In the genomic region with DNA sequence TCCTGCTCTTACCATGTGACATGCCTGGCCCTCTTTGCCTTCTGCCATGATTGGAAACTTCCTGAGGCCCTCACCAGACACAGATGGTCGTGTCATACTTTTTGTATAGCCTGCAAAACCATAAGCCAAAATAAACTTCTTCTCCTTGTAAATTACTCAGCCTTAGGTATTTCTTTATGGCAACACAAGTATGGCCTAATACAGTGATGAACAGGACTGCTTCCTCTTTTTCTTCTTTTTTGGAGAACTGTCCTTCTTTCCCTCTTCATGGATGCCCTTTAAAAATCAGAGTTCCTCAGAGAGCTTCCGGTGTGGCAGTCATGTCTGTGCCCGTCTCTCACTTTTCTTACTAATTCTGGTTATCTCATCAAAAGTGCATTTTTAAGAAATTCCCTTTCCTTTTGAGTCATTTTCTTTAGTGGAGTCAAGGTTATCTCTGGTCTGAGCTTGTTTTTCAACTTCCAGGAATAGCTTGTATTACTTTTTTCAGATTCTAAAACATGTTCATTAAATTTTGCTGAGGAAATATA, we compare ENCODE assay signal across 12 cellular contexts. TPM values are rescaled to one million over a fixed set of nuclear protein-coding genes. Genes with fewer than 3 reads are reported as not detected.
DNase-seq lines count a peak whose midpoint lies in the region; ATAC-seq and TF ChIP-seq lines count a peak whose summit lies in the region.
"Had no signal": no experiment of that assay in that cellular context is flagged by ENCODE, and none has a peak within 500 bp of the region (broad histone marks: within the 10 kb centered on the region; RNA-seq: fewer than 3 reads in every experiment).

No MANE protein-coding gene starts in this region.

- DNase-seq in heart left ventricle (no peak), cardiac septum (ENCODE audit: low spot score) (no peak), fibroblast of pulmonary artery (ENCODE audit: low read depth) (peak; percentile 49), upper lobe of right lung (no peak), SW480 (ENCODE audit: low spot score) (no peak), COLO829 (ENCODE audit: low spot score) (no peak), GM10266 (ENCODE audit: extremely low spot score) (no peak)
- DNase-seq: C1 segment of cervical spinal cord, NCI-H1694 treated with DMSO at 0.1 percent for 48 hours had no signal

- H3K27me3 ChIP-seq in heart left ventricle (no peaks in the 10 kb centered on the region), upper lobe of right lung (no peaks in the 10 kb centered on the region)
- H3K27me3 ChIP-seq: pancreas had no signal

- intact Hi-C loops in heart left ventricle (cut with DNase I): no loop called here
- intact Hi-C loops in cardiac septum (cut with DNase I): no loop called here
- intact Hi-C loops in upper lobe of right lung (cut with DNase I): no loop called here

- H3K4me3 ChIP-seq in heart left ventricle (no peak overlapping the region), fibroblast of pulmonary artery (replicated peaks; ENCODE audit: low read depth, low read length) (no peak overlapping the region), upper lobe of right lung (no peak overlapping the region)
- H3K4me3 ChIP-seq: pancreas had no signal

- H3K4me3 Mint-ChIP-seq in T-helper 1 cell treated with Interleukin-12 subunit alpha and Interleukin-12 subunit beta and Interleukin-4 antibody, amounts not matched to agents 30 μg/mL and 1 μg/mL, for 36 hours: peak overlapping the region; percentile 4

- TF ChIP-seq CTCF in heart left ventricle (IDR thresholded peaks at IDR 0.05) (no peak), fibroblast of pulmonary artery (IDR thresholded peaks at IDR 0.05; ENCODE audit: low read length, missing control alignments) (no peak), upper lobe of right lung (IDR thresholded peaks at IDR 0.05) (no peak), GM10266 (IDR thresholded peaks at IDR 0.05; ENCODE audit: control insufficient read depth, insufficient read depth, low read depth, missing control alignments) (no peak)

- ATAC-seq in heart left ventricle: peak in 3 of 4 donors; percentile 46 to 60 (median 57)
- ATAC-seq in upper lobe of right lung: peak; percentile 73
- ATAC-seq: SK-N-SH treated with all-trans-retinoic acid at 6 μM for 48 hours had no signal

- H3K27me3 Mint-ChIP-seq in T-helper 1 cell treated with Interleukin-12 subunit alpha and Interleukin-12 subunit beta and Interleukin-4 antibody, amounts not matched to agents 30 μg/mL and 1 μg/mL, for 36 hours (ENCODE audit: low read depth): peaks cover 6% of the 10 kb centered on the region

- peak overlapping the region; percentile 13 for H3K27ac Mint-ChIP-seq in T-helper 1 cell treated with Interleukin-12 subunit alpha and Interleukin-12 subunit beta and Interleukin-4 antibody, amounts not matched to agents 30 μg/mL and 1 μg/mL, for 36 hours

- H3K9me3 Mint-ChIP-seq in T-helper 1 cell treated with Interleukin-12 subunit alpha and Interleukin-12 subunit beta and Interleukin-4 antibody, amounts not matched to agents 30 μg/mL and 1 μg/mL, for 36 hours: no peaks in the 10 kb centered on the region

- peak overlapping the region in 1 of 12 donors; percentile 61 for H3K27ac ChIP-seq in heart left ventricle
- peak overlapping the region; percentile 28 for H3K27ac ChIP-seq in upper lobe of right lung

- peaks cover 21% of the 10 kb centered on the region for H3K4me1 Mint-ChIP-seq in T-helper 1 cell treated with Interleukin-12 subunit alpha and Interleukin-12 subunit beta and Interleukin-4 antibody, amounts not matched to agents 30 μg/mL and 1 μg/mL, for 36 hours (ENCODE audit: low read depth)

- H3K36me3 Mint-ChIP-seq in T-helper 1 cell treated with Interleukin-12 subunit alpha and Interleukin-12 subunit beta and Interleukin-4 antibody, amounts not matched to agents 30 μg/mL and 1 μg/mL, for 36 hours (ENCODE audit: low read depth): peaks cover 4% of the 10 kb centered on the region

- 63 to 70% (median 67%) methylated on average over 3 of the region's 3 CpGs for WGBS in heart left ventricle, 4 donors

- H3K4me1 ChIP-seq in heart left ventricle (peaks cover 0 to 24% (median 0%) of the 10 kb centered on the region in 12 donors), upper lobe of right lung (peaks cover 12% of the 10 kb centered on the region)

- no peak for TF ChIP-seq POLR2A in heart left ventricle (IDR thresholded peaks at IDR 0.05)

- H3K36me3 ChIP-seq in heart left ventricle (no peaks in the 10 kb centered on the region), upper lobe of right lung (no peaks in the 10 kb centered on the region)
- H3K36me3 ChIP-seq: pancreas had no signal

- H3K9me3 ChIP-seq in heart left ventricle (peaks cover 0 to 2% (median 0%) of the 10 kb centered on the region in 12 donors), upper lobe of right lung (no peaks in the 10 kb centered on the region)
- H3K9me3 ChIP-seq: pancreas had no signal

RNA-seq across cellular contexts. Expression of a gene that starts 9.2 kb away (rescaled TPM):
- total RNA-seq in heart left ventricle: under 1 TPM in 1 of 9 donors, not detected in 8; 0.13 TPM
- polyA plus RNA-seq in heart left ventricle: not detected
- total RNA-seq in cardiac septum: not detected
- 1.9 TPM for total RNA-seq in upper lobe of right lung

RNA-seq across cellular contexts. Expression of a gene that starts 29.1 kb away (rescaled TPM):
- 1 to 10 TPM in 1 of 9 donors, under 1 TPM in 5, not detected in 3; 0.10 to 4.5 (median 0.33) TPM for total RNA-seq in heart left ventricle
- under 1 TPM in 1 of 2 donors, not detected in 1; 0.06 TPM for polyA plus RNA-seq in heart left ventricle
- 0.30 TPM for total RNA-seq in cardiac septum
- total RNA-seq in upper lobe of right lung: 0.46 TPM

RNA-seq across cellular contexts. Expression of a gene that starts 43.1 kb away (rescaled TPM):
- total RNA-seq in heart left ventricle (10 to 100 TPM in 1 of 9 donors, 1 to 10 TPM in 3, under 1 TPM in 1, not detected in 4; 0.68 to 12.3 (median 3.9) TPM), cardiac septum (0.48 TPM), upper lobe of right lung (11.5 TPM)
- polyA plus RNA-seq in heart left ventricle: under 1 TPM; 0.27 to 0.49 TPM
